ENCODE assay signal across 1 cellular context in the genomic region with DNA sequence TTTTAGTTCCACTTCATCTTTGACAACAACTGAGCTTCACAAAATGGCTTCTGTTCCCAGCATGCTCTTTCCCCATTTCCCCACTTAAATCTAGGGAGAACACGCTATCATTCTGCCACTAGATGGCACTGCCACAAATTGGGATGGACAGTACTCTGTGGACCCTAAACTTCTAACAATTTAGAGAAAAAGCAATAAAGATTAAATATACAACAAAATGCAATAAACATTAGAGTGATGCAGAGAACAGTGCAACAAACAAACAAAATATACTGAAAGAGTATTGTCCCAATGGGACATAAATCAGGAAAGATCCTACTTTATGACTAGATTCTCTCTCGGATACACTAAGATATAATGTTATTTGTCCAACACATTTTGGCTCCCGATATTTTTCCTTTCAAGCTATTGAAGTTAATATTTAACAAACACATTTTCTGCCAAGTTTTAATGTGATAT.
TF ChIP-seq lines count a peak whose summit lies in the region.

No MANE protein-coding gene starts in this region.

TF ChIP-seq in GM23338, 12 proteins besides CTCF, POLR2A, EP300 and RAD21 (continued from another document):
- TF ChIP-seq, protein P1, sequence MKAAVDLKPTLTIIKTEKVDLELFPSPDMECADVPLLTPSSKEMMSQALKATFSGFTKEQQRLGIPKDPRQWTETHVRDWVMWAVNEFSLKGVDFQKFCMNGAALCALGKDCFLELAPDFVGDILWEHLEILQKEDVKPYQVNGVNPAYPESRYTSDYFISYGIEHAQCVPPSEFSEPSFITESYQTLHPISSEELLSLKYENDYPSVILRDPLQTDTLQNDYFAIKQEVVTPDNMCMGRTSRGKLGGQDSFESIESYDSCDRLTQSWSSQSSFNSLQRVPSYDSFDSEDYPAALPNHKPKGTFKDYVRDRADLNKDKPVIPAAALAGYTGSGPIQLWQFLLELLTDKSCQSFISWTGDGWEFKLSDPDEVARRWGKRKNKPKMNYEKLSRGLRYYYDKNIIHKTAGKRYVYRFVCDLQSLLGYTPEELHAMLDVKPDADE (IDR thresholded peaks at IDR 0.05) = no peak
- no peak for TF ChIP-seq ZNF331 (CRISPR knock-in tag; IDR thresholded peaks at IDR 0.05; ENCODE audit: low read depth)
- no peak for TF ChIP-seq ZNF114 (CRISPR knock-in tag; IDR thresholded peaks at IDR 0.05)
- no peak for TF ChIP-seq JUNB (IDR thresholded peaks at IDR 0.05; ENCODE audit: unreplicated experiment)
- TF ChIP-seq NANOG (IDR thresholded peaks at IDR 0.05; ENCODE audit: borderline replicate concordance) = no peak
- TF ChIP-seq EZH2phosphoT487 (IDR thresholded peaks at IDR 0.05; ENCODE audit: unreplicated experiment) = no peak
- no peak for TF ChIP-seq EZH2 (IDR thresholded peaks at IDR 0.05; ENCODE audit: low read depth, unreplicated experiment)
- TF ChIP-seq, protein P2, sequence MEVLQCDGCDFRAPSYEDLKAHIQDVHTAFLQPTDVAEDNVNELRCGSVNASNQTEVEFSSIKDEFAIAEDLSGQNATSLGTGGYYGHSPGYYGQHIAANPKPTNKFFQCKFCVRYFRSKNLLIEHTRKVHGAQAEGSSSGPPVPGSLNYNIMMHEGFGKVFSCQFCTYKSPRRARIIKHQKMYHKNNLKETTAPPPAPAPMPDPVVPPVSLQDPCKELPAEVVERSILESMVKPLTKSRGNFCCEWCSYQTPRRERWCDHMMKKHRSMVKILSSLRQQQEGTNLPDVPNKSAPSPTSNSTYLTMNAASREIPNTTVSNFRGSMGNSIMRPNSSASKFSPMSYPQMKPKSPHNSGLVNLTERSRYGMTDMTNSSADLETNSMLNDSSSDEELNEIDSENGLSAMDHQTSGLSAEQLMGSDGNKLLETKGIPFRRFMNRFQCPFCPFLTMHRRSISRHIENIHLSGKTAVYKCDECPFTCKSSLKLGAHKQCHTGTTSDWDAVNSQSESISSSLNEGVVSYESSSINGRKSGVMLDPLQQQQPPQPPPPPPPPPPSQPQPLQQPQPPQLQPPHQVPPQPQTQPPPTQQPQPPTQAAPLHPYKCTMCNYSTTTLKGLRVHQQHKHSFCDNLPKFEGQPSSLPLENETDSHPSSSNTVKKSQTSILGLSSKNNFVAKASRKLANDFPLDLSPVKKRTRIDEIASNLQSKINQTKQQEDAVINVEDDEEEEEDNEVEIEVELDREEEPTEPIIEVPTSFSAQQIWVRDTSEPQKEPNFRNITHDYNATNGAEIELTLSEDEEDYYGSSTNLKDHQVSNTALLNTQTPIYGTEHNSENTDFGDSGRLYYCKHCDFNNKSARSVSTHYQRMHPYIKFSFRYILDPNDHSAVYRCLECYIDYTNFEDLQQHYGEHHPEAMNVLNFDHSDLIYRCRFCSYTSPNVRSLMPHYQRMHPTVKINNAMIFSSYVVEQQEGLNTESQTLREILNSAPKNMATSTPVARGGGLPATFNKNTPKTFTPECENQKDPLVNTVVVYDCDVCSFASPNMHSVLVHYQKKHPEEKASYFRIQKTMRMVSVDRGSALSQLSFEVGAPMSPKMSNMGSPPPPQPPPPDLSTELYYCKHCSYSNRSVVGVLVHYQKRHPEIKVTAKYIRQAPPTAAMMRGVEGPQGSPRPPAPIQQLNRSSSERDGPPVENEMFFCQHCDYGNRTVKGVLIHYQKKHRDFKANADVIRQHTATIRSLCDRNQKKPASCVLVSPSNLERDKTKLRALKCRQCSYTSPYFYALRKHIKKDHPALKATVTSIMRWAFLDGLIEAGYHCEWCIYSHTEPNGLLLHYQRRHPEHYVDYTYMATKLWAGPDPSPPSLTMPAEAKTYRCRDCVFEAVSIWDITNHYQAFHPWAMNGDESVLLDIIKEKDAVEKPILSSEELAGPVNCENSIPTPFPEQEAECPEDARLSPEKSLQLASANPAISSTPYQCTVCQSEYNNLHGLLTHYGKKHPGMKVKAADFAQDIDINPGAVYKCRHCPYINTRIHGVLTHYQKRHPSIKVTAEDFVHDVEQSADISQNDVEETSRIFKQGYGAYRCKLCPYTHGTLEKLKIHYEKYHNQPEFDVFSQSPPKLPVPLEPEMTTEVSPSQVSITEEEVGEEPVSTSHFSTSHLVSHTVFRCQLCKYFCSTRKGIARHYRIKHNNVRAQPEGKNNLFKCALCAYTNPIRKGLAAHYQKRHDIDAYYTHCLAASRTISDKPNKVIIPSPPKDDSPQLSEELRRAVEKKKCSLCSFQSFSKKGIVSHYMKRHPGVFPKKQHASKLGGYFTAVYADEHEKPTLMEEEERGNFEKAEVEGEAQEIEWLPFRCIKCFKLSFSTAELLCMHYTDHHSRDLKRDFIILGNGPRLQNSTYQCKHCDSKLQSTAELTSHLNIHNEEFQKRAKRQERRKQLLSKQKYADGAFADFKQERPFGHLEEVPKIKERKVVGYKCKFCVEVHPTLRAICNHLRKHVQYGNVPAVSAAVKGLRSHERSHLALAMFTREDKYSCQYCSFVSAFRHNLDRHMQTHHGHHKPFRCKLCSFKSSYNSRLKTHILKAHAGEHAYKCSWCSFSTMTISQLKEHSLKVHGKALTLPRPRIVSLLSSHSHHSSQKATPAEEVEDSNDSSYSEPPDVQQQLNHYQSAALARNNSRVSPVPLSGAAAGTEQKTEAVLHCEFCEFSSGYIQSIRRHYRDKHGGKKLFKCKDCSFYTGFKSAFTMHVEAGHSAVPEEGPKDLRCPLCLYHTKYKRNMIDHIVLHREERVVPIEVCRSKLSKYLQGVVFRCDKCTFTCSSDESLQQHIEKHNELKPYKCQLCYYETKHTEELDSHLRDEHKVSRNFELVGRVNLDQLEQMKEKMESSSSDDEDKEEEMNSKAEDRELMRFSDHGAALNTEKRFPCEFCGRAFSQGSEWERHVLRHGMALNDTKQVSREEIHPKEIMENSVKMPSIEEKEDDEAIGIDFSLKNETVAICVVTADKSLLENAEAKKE (CRISPR knock-in tag; IDR thresholded peaks at IDR 0.05) = no peak
